9 cellular contexts compared by ENCODE assay signal in the genomic region with DNA sequence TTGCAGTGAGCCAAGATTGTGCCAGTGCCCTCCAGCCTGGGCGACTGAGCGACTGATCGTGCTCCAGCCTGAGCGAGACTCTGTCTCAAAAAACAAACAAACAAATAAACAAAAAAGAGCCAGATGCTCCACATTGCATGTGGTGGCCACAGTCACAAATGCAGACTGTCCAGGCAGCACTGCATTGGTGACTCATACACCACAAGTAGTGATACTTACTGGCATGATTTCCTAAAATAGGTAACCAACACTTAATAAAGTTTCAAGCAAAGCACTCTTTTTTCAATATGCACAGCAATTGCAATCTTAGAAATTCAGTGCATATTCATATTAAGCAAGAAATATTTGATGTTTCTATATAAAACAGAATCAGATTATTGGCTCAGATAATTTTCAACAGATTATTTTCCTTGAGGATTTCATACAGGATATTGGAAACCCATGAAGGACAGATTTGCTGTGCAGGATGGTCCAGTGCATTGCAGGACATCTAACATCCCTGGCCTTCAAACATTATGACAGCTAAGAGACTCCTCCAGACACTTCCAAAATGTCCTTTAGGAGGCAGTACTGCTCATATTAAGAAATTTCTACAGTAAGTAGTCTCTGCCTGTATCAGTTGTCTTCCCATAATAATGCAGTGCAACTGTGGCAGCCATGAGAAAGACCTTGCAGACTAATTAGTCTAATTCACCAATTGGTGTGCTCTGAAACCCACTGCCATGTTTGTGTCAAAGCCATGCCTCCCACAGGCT. TPM values are rescaled to one million over a fixed set of nuclear protein-coding genes. Genes with fewer than 3 reads are reported as not detected.
DNase-seq lines count a peak whose midpoint lies in the region; ATAC-seq and TF ChIP-seq lines count a peak whose summit lies in the region.
"Had no signal": no experiment of that assay in that cellular context is flagged by ENCODE, and none has a peak within 500 bp of the region (broad histone marks: within the 10 kb centered on the region; RNA-seq: fewer than 3 reads in every experiment).

No MANE protein-coding gene starts in this region.

- DNase-seq in ACHN (peak; percentile 48), Panc1 (ENCODE audit: low read depth, low spot score) (no peak), NCI-H146 treated with DMSO at 0.1 percent for 48 hours (lab: John Stamatoyannopoulos, UW; ENCODE audit: unreplicated experiment) (no peak), mesenteric fat pad (ENCODE audit: low spot score) (no peak), lower leg skin (ENCODE audit: low spot score in 2 of 2) (no peak)

- H3K9me3 ChIP-seq in Panc1 (ENCODE audit: control insufficient read depth, insufficient read depth, low read depth, low read length): no peaks in the 10 kb centered on the region

- in situ Hi-C loops in ACHN (cut with HindIII; ENCODE audit: low pct_ligation_motif_present, low pct_unique_long_range_greater_than_20kb, low sequenced_read_pairs) (no loop called here), Panc1 (cut with HindIII; ENCODE audit: low pct_unique_long_range_greater_than_20kb, low sequenced_read_pairs) (no loop called here)

- TF ChIP-seq POLR2A in lower leg skin (IDR thresholded peaks at IDR 0.05): no peak

- ATAC-seq in Panc1 (peak; percentile 58; the same call in 1 of the 2 replicates), esophagus mucosa (peak; percentile 32), HG02610 (IDR thresholded peaks at IDR 0.05; ENCODE audit: unreplicated experiment) (no peak)
- ATAC-seq: left lobe of liver had no signal

- CTCF ChIA-PET in Panc1 (lab: Charles Lee): no interaction called here

- TF ChIP-seq CTCF in GM12873 (IDR thresholded peaks at IDR 0.05; ENCODE audit: insufficient read depth, low read depth, low read length, missing control alignments): peak; percentile 46
- no peak for TF ChIP-seq CTCF in Panc1 (IDR thresholded peaks at IDR 0.05)
- TF ChIP-seq CTCF in lower leg skin (IDR thresholded peaks at IDR 0.05): no peak

- WGBS in lower leg skin, 2 donors: 87 to 90% methylated on average over 4 of the region's 4 CpGs

- POLR2A ChIA-PET in Panc1 (lab: Charles Lee): no interaction called here

- no peaks in the 10 kb centered on the region for H3K27me3 ChIP-seq in Panc1 (ENCODE audit: control insufficient read depth, insufficient read depth, low read length)

- intact Hi-C loops in Panc1 (cut with micrococcal nuclease; ENCODE audit: unreplicated experiment) (no loop called here), lower leg skin (cut with DNase I; ENCODE audit: low total_unique reads) (no loop called here)

- H3K4me1 ChIP-seq in Panc1 (ENCODE audit: control insufficient read depth, insufficient read depth, low read length): no peaks in the 10 kb centered on the region

- H3K27ac ChIP-seq in Panc1 (ENCODE audit: low read length): no peak overlapping the region

- H3K4me3 ChIP-seq in Panc1 (ENCODE audit: low read depth in 2 of 2, low read length in 2 of 2) (no peak overlapping the region), lower leg skin (ENCODE audit: low read depth, poor library complexity, severe bottlenecking) (no peak overlapping the region)

- no TSS peak for BruUV-seq in Panc1 (replicated peaks; lab: Mats Ljungman, UMichigan)

- no peaks in the 10 kb centered on the region for H3K36me3 ChIP-seq in Panc1 (ENCODE audit: control insufficient read depth, insufficient read depth, low read length)

RNA-seq across cellular contexts. Expression of a gene that starts 10.5 kb away (rescaled TPM):
- total RNA-seq in Panc1 (2021; ENCODE audit: unreplicated experiment) (12.9 TPM), esophagus mucosa (12.6 TPM), mesenteric fat pad (6.8 TPM), lower leg skin (10 to 100 TPM in 3 of 4 donors, 1 to 10 TPM in 1; 8.3 to 31.1 (median 18.0) TPM)
- 14.4 TPM for polyA plus RNA-seq in Panc1 (2012; ENCODE audit: insufficient read length)
